14 cellular contexts compared by ENCODE assay signal in genomic region chr20:51894201-51894600, GRCh38.
"Had no signal": no experiment of that assay in that cellular context is flagged by ENCODE, and none has a peak within 500 bp of the region (broad histone marks: within the 10 kb centered on the region; RNA-seq: fewer than 3 reads in every experiment).

No MANE protein-coding gene starts in this region.

- H3K4me3 ChIP-seq: dorsolateral prefrontal cortex, heart left ventricle, sigmoid colon, skin epidermis had no signal

- ATAC-seq: esophagus mucosa; heart left ventricle; naive thymus-derived CD4-positive, alpha-beta T cell had no signal

- H3K4me1 ChIP-seq: heart left ventricle, sigmoid colon had no signal

- H3K9me3 ChIP-seq: heart left ventricle, sigmoid colon had no signal

- H3K36me3 ChIP-seq: heart left ventricle, sigmoid colon had no signal

- DNase-seq: cortex of kidney; dorsolateral prefrontal cortex; effector CD8-positive, alpha-beta T cell; heart left ventricle; hippocampal formation; mesendoderm; naive thymus-derived CD4-positive, alpha-beta T cell; posterior cingulate gyrus; sigmoid colon; stimulated activated CD4-positive, alpha-beta T cell treated with anti-CD3 and anti-CD28 coated beads, Interleukin-12 subunit alpha, Interleukin-12 subunit beta, amount 100 ng/mL, for 4 hours; stimulated activated naive CD4-positive, alpha-beta T cell treated with Interleukin-2 at 50 U/mL for 16 hours; trophoblast cell had no signal
